ENCODE assay signal across 23 cellular contexts in genomic region chr16:71472041-71472440, GRCh38. TPM values are rescaled to one million over a fixed set of nuclear protein-coding genes. Genes with fewer than 3 reads are reported as not detected.
"Had no signal": no experiment of that assay in that cellular context is flagged by ENCODE, and none has a peak within 500 bp of the region (broad histone marks: within the 10 kb centered on the region; RNA-seq: fewer than 3 reads in every experiment).

No MANE protein-coding gene starts in this region.

- H3K9me3 Mint-ChIP-seq: IgD-negative memory B cell had no signal

- FAIRE-seq: K562, RCC 7860 had no signal

- H3K9ac ChIP-seq: KMS-11 had no signal

- ATAC-seq: K562, SK-N-SH treated with all-trans-retinoic acid at 6 μM for 48 hours had no signal

- H3K4me3 Mint-ChIP-seq: IgD-negative memory B cell had no signal

- H3K4me2 ChIP-seq: KMS-11 had no signal

- H3K4me1 Mint-ChIP-seq: IgD-negative memory B cell had no signal

- DNase-seq: Kasumi-1, MM.1S, NCI-H1092 treated with DMSO at 0.1 percent for 48 hours, NCI-H1436, NCI-H187, NCI-H2029, NCI-H2081 treated with DMSO at 0.1 percent for 48 hours, NCI-H2171, NCI-H226, NCI-H446, NCI-H510A, NCI-H524 treated with DMSO at 0.1 percent for 48 hours, NCI-H69, NCI-H774, SHP77 had no signal

- H3K27ac ChIP-seq: HL-60, KMS-11, RWPE1 had no signal

- H3K27me3 Mint-ChIP-seq: IgD-negative memory B cell had no signal

- H3K4me3 ChIP-seq: K562 had no signal

RNA-seq across cellular contexts. Expression of gene TLE7, which starts 30.2 kb away (rescaled TPM):
- total RNA-seq: K562, M059J had no signal
- polyA plus RNA-seq: IgD-negative memory B cell, K562 had no signal

RNA-seq across cellular contexts. Expression of gene CHST4, which starts 54.2 kb away (rescaled TPM):
- polyA plus RNA-seq: IgD-negative memory B cell, K562 had no signal
